Comparison of ENCODE assay signal across 1 cellular context in genomic region chr20:49268600-49269365, GRCh38.
TF ChIP-seq lines count a peak whose summit lies in the region.

No MANE protein-coding gene starts in this region.

TF ChIP-seq in endothelial cell of umbilical vein, 7 proteins besides CTCF, POLR2A, EP300 and RAD21 (continued from another document):
- no peak for TF ChIP-seq EZH2 (IDR thresholded peaks at IDR 0.05; ENCODE audit: borderline replicate concordance, low read depth, low read length, severe bottlenecking)
- no peak for TF ChIP-seq GATA2 (IDR thresholded peaks at IDR 0.05; ENCODE audit: insufficient read depth, insufficient read length, low read depth, low read length)
- no peak for TF ChIP-seq POLR2AphosphoS5 (IDR thresholded peaks at IDR 0.05; ENCODE audit: insufficient read depth, low read depth, low read length)
